In genomic region chr20:55882922-55883321, GRCh38 we compare ENCODE assay signal across 19 cellular contexts.
"Had no signal": no experiment of that assay in that cellular context is flagged by ENCODE, and none has a peak within 500 bp of the region (broad histone marks: within the 10 kb centered on the region; RNA-seq: fewer than 3 reads in every experiment).

No MANE protein-coding gene starts in this region.

- DNase-seq: activated CD4-positive, alpha-beta memory T cell treated with anti-CD3 and anti-CD28 coated beads, Interleukin-2, amount 10 ng/mL, durations not matched to agents 7 days and 5 days; activated CD4-positive, alpha-beta T cell treated with anti-CD3 and anti-CD28 coated beads, Interleukin-2, amount 10 ng/mL, durations not matched to agents 24 days and 14 days; activated effector memory CD4-positive, alpha-beta T cell treated with anti-CD3 and anti-CD28 coated beads, Interleukin-2, amount 50 U/mL, for 16 hours; activated naive CD4-positive, alpha-beta T cell treated with anti-CD3 and anti-CD28 coated beads, Interleukin-2, amount 10 ng/mL, durations not matched to agents 7 days and 5 days; activated T-cell treated with anti-CD3 and anti-CD28 coated beads for 4 hours; amygdala; cortex of kidney; foreskin keratinocyte; left cardiac atrium; stimulated activated CD4-positive, alpha-beta T cell treated with anti-CD3 and anti-CD28 coated beads, Interleukin-12 subunit alpha, Interleukin-12 subunit beta, amount 100 ng/mL, for 4 hours; stimulated activated naive CD8-positive, alpha-beta T cell treated with anti-CD3 and anti-CD28 coated beads, Interleukin-15, amount 100 ng/mL, for 72 hours; SW 1271; T-helper 17 cell; tibial artery had no signal

- H3K4me1 Mint-ChIP-seq: activated CD4-positive, alpha-beta memory T cell treated with anti-CD3 and anti-CD28 coated beads, Interleukin-2, amount 10 ng/mL, durations not matched to agents 7 days and 5 days; activated CD4-positive, alpha-beta T cell treated with anti-CD3 and anti-CD28 coated beads, Interleukin-2, amount 10 ng/mL, durations not matched to agents 24 days and 14 days; activated naive CD4-positive, alpha-beta T cell treated with anti-CD3 and anti-CD28 coated beads, Interleukin-2, amount 10 ng/mL, durations not matched to agents 7 days and 5 days; stimulated activated effector memory CD8-positive, alpha-beta T cell treated with anti-CD3 and anti-CD28 coated beads, Interleukin-12 subunit alpha, Interleukin-12 subunit beta, amount 100 ng/mL, for 72 hours; stimulated activated naive CD8-positive, alpha-beta T cell treated with anti-CD3 and anti-CD28 coated beads, Interleukin-15, amount 100 ng/mL, for 72 hours; T-helper 17 cell had no signal

- H3K4me1 ChIP-seq: foreskin keratinocyte, tibial artery had no signal

- H3K36me3 ChIP-seq: tibial artery had no signal

- H3K27ac ChIP-seq: foreskin keratinocyte, tibial artery had no signal

- H3K27me3 Mint-ChIP-seq: activated CD4-positive, alpha-beta memory T cell treated with anti-CD3 and anti-CD28 coated beads, Interleukin-2, amount 10 ng/mL, durations not matched to agents 7 days and 5 days; activated CD4-positive, alpha-beta T cell treated with anti-CD3 and anti-CD28 coated beads, Interleukin-2, amount 10 ng/mL, durations not matched to agents 24 days and 14 days; activated naive CD4-positive, alpha-beta T cell treated with anti-CD3 and anti-CD28 coated beads, Interleukin-2, amount 10 ng/mL, durations not matched to agents 7 days and 5 days; natural killer cell treated with Interleukin-12 subunit alpha and Interleukin-12 subunit beta and Interleukin-15 and Interleukin-18, amount 100 ng/mL, for 72 hours; progenitor cell of endocrine pancreas; stimulated activated naive CD8-positive, alpha-beta T cell treated with anti-CD3 and anti-CD28 coated beads, Interleukin-15, amount 100 ng/mL, for 72 hours; T-helper 17 cell had no signal

- H3K27ac Mint-ChIP-seq: activated CD4-positive, alpha-beta memory T cell treated with anti-CD3 and anti-CD28 coated beads, Interleukin-2, amount 10 ng/mL, durations not matched to agents 7 days and 5 days; activated CD4-positive, alpha-beta T cell treated with anti-CD3 and anti-CD28 coated beads, Interleukin-2, amount 10 ng/mL, durations not matched to agents 24 days and 14 days; activated naive CD4-positive, alpha-beta T cell treated with anti-CD3 and anti-CD28 coated beads, Interleukin-2, amount 10 ng/mL, durations not matched to agents 7 days and 5 days; natural killer cell treated with Interleukin-12 subunit alpha and Interleukin-12 subunit beta and Interleukin-15 and Interleukin-18, amount 100 ng/mL, for 72 hours; progenitor cell of endocrine pancreas; stimulated activated effector memory CD8-positive, alpha-beta T cell treated with anti-CD3 and anti-CD28 coated beads, Interleukin-12 subunit alpha, Interleukin-12 subunit beta, amount 100 ng/mL, for 72 hours; stimulated activated naive CD8-positive, alpha-beta T cell treated with anti-CD3 and anti-CD28 coated beads, Interleukin-15, amount 100 ng/mL, for 72 hours; T-helper 17 cell had no signal

- H3K4me3 ChIP-seq: lung, tibial artery had no signal

- H3K27me3 ChIP-seq: tibial artery had no signal

- H3K9me3 ChIP-seq: tibial artery had no signal

- H3K4me3 Mint-ChIP-seq: activated CD4-positive, alpha-beta memory T cell treated with anti-CD3 and anti-CD28 coated beads, Interleukin-2, amount 10 ng/mL, durations not matched to agents 7 days and 5 days; activated CD4-positive, alpha-beta T cell treated with anti-CD3 and anti-CD28 coated beads, Interleukin-2, amount 10 ng/mL, durations not matched to agents 24 days and 14 days; activated naive CD4-positive, alpha-beta T cell treated with anti-CD3 and anti-CD28 coated beads, Interleukin-2, amount 10 ng/mL, durations not matched to agents 7 days and 5 days; natural killer cell treated with Interleukin-12 subunit alpha and Interleukin-12 subunit beta and Interleukin-15 and Interleukin-18, amount 100 ng/mL, for 72 hours; stimulated activated effector memory CD8-positive, alpha-beta T cell treated with anti-CD3 and anti-CD28 coated beads, Interleukin-12 subunit alpha, Interleukin-12 subunit beta, amount 100 ng/mL, for 72 hours; stimulated activated naive CD8-positive, alpha-beta T cell treated with anti-CD3 and anti-CD28 coated beads, Interleukin-15, amount 100 ng/mL, for 72 hours; T-helper 17 cell had no signal

- ATAC-seq: activated CD4-positive, CD25-positive, alpha-beta regulatory T cell treated with anti-CD3 and anti-CD28 coated beads, Interleukin-2, amount 50 U/mL, for 24 hours; foreskin keratinocyte; left cardiac atrium; natural killer cell treated with Interleukin-12 subunit alpha and Interleukin-12 subunit beta and Interleukin-15 and Interleukin-18, amount 100 ng/mL, for 72 hours; stimulated activated effector memory CD8-positive, alpha-beta T cell treated with anti-CD3 and anti-CD28 coated beads, Interleukin-12 subunit alpha, Interleukin-12 subunit beta, amount 100 ng/mL, for 72 hours; stimulated activated naive CD8-positive, alpha-beta T cell treated with anti-CD3 and anti-CD28 coated beads, Interleukin-15, amount 100 ng/mL, for 72 hours; T-helper 17 cell had no signal

- H3K36me3 Mint-ChIP-seq: activated naive CD4-positive, alpha-beta T cell treated with anti-CD3 and anti-CD28 coated beads, Interleukin-2, amount 10 ng/mL, durations not matched to agents 7 days and 5 days; natural killer cell treated with Interleukin-12 subunit alpha and Interleukin-12 subunit beta and Interleukin-15 and Interleukin-18, amount 100 ng/mL, for 72 hours; stimulated activated effector memory CD8-positive, alpha-beta T cell treated with anti-CD3 and anti-CD28 coated beads, Interleukin-12 subunit alpha, Interleukin-12 subunit beta, amount 100 ng/mL, for 72 hours had no signal
